ENCODE assay signal across 2 cellular contexts in the genomic region with DNA sequence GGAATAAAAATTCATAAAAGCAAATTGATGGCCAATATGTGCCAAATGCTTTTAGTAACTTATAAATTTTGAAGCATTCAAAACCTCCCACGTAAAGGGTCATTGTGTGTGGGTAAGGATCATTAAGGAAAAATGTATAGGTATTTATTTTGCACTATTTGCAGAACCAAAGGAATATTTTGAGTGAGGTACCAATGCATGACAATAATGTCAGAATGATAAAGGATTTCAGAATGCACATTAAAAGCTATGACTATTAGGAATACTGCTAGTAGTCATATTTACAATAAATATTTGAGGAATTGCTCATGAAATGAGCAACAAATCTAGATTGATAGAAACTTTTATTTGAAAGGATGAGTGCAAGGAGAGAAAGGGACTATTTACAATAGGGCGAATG.
A peak's percentile ranks its signal among the peaks of the same experiment; 100 is the strongest.
TF ChIP-seq lines count a peak whose summit lies in the region.

No MANE protein-coding gene starts in this region.

TF ChIP-seq in A549, 52 proteins besides CTCF, POLR2A, EP300 and RAD21 (continued from another document):
- peak; percentile 68; the same call in 1 of the 2 replicates for TF ChIP-seq GATA3 (IDR thresholded peaks at IDR 0.05; ENCODE audit: borderline replicate concordance)
TF ChIP-seq in A549: peak in this region for 1.

TF ChIP-seq in H1, 55 proteins besides CTCF, POLR2A, EP300 and RAD21 (continued from another document):
- TF ChIP-seq, protein P1, sequence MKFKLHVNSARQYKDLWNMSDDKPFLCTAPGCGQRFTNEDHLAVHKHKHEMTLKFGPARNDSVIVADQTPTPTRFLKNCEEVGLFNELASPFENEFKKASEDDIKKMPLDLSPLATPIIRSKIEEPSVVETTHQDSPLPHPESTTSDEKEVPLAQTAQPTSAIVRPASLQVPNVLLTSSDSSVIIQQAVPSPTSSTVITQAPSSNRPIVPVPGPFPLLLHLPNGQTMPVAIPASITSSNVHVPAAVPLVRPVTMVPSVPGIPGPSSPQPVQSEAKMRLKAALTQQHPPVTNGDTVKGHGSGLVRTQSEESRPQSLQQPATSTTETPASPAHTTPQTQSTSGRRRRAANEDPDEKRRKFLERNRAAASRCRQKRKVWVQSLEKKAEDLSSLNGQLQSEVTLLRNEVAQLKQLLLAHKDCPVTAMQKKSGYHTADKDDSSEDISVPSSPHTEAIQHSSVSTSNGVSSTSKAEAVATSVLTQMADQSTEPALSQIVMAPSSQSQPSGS (IDR thresholded peaks at IDR 0.05; ENCODE audit: low read length) = no peak
- no peak for TF ChIP-seq TAF1 (IDR thresholded peaks at IDR 0.05; ENCODE audit: low read depth, low read length)
- TF ChIP-seq TAF7 (optimal IDR thresholded peaks at IDR 0.05; ENCODE audit: borderline replicate concordance, low read depth, low read length) = no peak
- TF ChIP-seq MAFK (IDR thresholded peaks at IDR 0.05; ENCODE audit: low read depth, low read length) = no peak
- TF ChIP-seq JUN (IDR thresholded peaks at IDR 0.05; ENCODE audit: low read depth, low read length) = no peak
- TF ChIP-seq NANOG (IDR thresholded peaks at IDR 0.05; ENCODE audit: insufficient read depth, low read depth, low read length, poor library complexity, severe bottlenecking) = no peak
- no peak for TF ChIP-seq SIRT6 (IDR thresholded peaks at IDR 0.05; ENCODE audit: low read length)
- TF ChIP-seq CBX5 (IDR thresholded peaks at IDR 0.05; ENCODE audit: low read depth, low read length) = no peak
- TF ChIP-seq EZH2 (IDR thresholded peaks at IDR 0.05; ENCODE audit: low read depth, low read length, severe bottlenecking) = no peak
- TF ChIP-seq CHD1 (IDR thresholded peaks at IDR 0.05; ENCODE audit: low read depth, low read length) = no peak
- no peak for TF ChIP-seq CHD7 (IDR thresholded peaks at IDR 0.05; ENCODE audit: insufficient replicate concordance, low read length)
- no peak for TF ChIP-seq CBX8 (IDR thresholded peaks at IDR 0.05; ENCODE audit: borderline replicate concordance, low read depth, low read length)
- no peak for TF ChIP-seq RFX5 (IDR thresholded peaks at IDR 0.05; ENCODE audit: borderline replicate concordance, low read depth, low read length)
- TF ChIP-seq HDAC2 (IDR thresholded peaks at IDR 0.05; ENCODE audit: borderline replicate concordance in 1 of 2, low read depth in 2 of 2, low read length in 2 of 2) = no peak
- TF ChIP-seq E2F6 (IDR thresholded peaks at IDR 0.05) = no peak
- no peak for TF ChIP-seq SIX5 (IDR thresholded peaks at IDR 0.05; ENCODE audit: low read depth, low read length)
- no peak for TF ChIP-seq TEAD4 (IDR thresholded peaks at IDR 0.05; ENCODE audit: low read depth, low read length)
